In genomic region chr1:247358920-247359319, GRCh38 we compare ENCODE assay signal across 18 cellular contexts. TPM values are rescaled to one million over a fixed set of nuclear protein-coding genes. Genes with fewer than 3 reads are reported as not detected.
DNase-seq lines count a peak whose midpoint lies in the region; ATAC-seq and TF ChIP-seq lines count a peak whose summit lies in the region.
"Had no signal": no experiment of that assay in that cellular context is flagged by ENCODE, and none has a peak within 500 bp of the region (broad histone marks: within the 10 kb centered on the region; RNA-seq: fewer than 3 reads in every experiment).

No MANE protein-coding gene starts in this region.

- no peaks in the 10 kb centered on the region for H3K36me3 ChIP-seq in GM23248 (ENCODE audit: low read depth)

- ATAC-seq in GM21619 (IDR thresholded peaks at IDR 0.05; ENCODE audit: unreplicated experiment) = no peak
- ATAC-seq: Panc1 had no signal

- H3K4me1 ChIP-seq in GM23248 (ENCODE audit: insufficient read depth) = peaks cover 28% of the 10 kb centered on the region

- 76 to 81% methylated on average over 5 of the region's 5 CpGs for WGBS in GM23248 (ENCODE audit: low coverage in 1 of 2, low lambda C conversion rate in 2 of 2, missing lambda C conversion rate in 2 of 2), 2 experiments

- peaks cover 4% of the 10 kb centered on the region for H3K27me3 Mint-ChIP-seq in nephron progenitor cell (ENCODE audit: low read depth, poor library complexity)
- H3K27me3 Mint-ChIP-seq in progenitor cell of endocrine pancreas = peaks cover 17% of the 10 kb centered on the region

- H3K9me3 Mint-ChIP-seq in nephron progenitor cell (peaks cover 18% of the 10 kb centered on the region), progenitor cell of endocrine pancreas (ENCODE audit: low read depth) (peaks cover 4% of the 10 kb centered on the region)
- H3K9me3 Mint-ChIP-seq: mesothelial cell of epicardium had no signal

- peak; percentile 24 for DNase-seq in GM23248
- peak; percentile 37 for DNase-seq in NOMO-1 treated with dmso at 0.1 percent for 144 hours (lab: John Stamatoyannopoulos, UW; ENCODE audit: unreplicated experiment)
- peak; percentile 69 for DNase-seq in epithelial cell of esophagus (ENCODE audit: low read depth)
- no peak for DNase-seq in nephron progenitor cell
- no peak for DNase-seq in stimulated activated CD4-positive, alpha-beta T cell treated with anti-CD3 and anti-CD28 coated beads, Interleukin-4, amount 100 ng/mL, for 1 hour
- no peak for DNase-seq in RPMI8226
- DNase-seq in progenitor cell of endocrine pancreas (ENCODE audit: low spot score, unreplicated experiment) = no peak
- DNase-seq: activated CD4-positive, alpha-beta T cell treated with anti-CD3 and anti-CD28 coated beads, Interleukin-2, amount 10 ng/mL, durations not matched to agents 7 days and 5 days; activated naive CD4-positive, alpha-beta T cell; anterior cingulate cortex; cortex of kidney; kidney; NCI-H2029 treated with DMSO at 0.1 percent for 48 hours; NCI-H526 had no signal

- no peaks in the 10 kb centered on the region for H4K20me1 ChIP-seq in GM23248 (ENCODE audit: insufficient read depth)

- H3K4me3 ChIP-seq in GM23248 (no peak overlapping the region), epithelial cell of esophagus (ENCODE audit: low read length) (no peak overlapping the region)

- H3K9me3 ChIP-seq in GM23248 (ENCODE audit: low read depth) = no peaks in the 10 kb centered on the region

- H3K4me2 ChIP-seq in GM23248 (ENCODE audit: unreplicated experiment) = no peak overlapping the region

- H3K4me3 Mint-ChIP-seq in nephron progenitor cell (no peak overlapping the region), progenitor cell of endocrine pancreas (ENCODE audit: low read depth) (no peak overlapping the region)
- H3K4me3 Mint-ChIP-seq: activated CD4-positive, alpha-beta T cell treated with anti-CD3 and anti-CD28 coated beads, Interleukin-2, amount 10 ng/mL, durations not matched to agents 7 days and 5 days; mesothelial cell of epicardium had no signal

- peak overlapping the region; percentile 85 for H3K27ac Mint-ChIP-seq in nephron progenitor cell
- no peak overlapping the region for H3K27ac Mint-ChIP-seq in progenitor cell of endocrine pancreas
- H3K27ac Mint-ChIP-seq: activated CD4-positive, alpha-beta T cell treated with anti-CD3 and anti-CD28 coated beads, Interleukin-2, amount 10 ng/mL, durations not matched to agents 7 days and 5 days; mesothelial cell of epicardium had no signal

- H3F3A ChIP-seq in GM23248 (ENCODE audit: insufficient read depth) = peaks cover 4% of the 10 kb centered on the region; the same call in 1 of the 2 replicates

- H3K4me1 Mint-ChIP-seq in nephron progenitor cell (peaks cover 69% of the 10 kb centered on the region), progenitor cell of endocrine pancreas (ENCODE audit: low read depth) (peaks cover 18% of the 10 kb centered on the region)
- H3K4me1 Mint-ChIP-seq: activated CD4-positive, alpha-beta T cell treated with anti-CD3 and anti-CD28 coated beads, Interleukin-2, amount 10 ng/mL, durations not matched to agents 7 days and 5 days had no signal

- H3K36me3 Mint-ChIP-seq in nephron progenitor cell (ENCODE audit: low read depth) = peaks cover 45% of the 10 kb centered on the region
- peaks cover 2% of the 10 kb centered on the region for H3K36me3 Mint-ChIP-seq in progenitor cell of endocrine pancreas (ENCODE audit: insufficient read depth)
- H3K36me3 Mint-ChIP-seq: mesothelial cell of epicardium had no signal

- no peak overlapping the region for H3K9ac ChIP-seq in GM23248

- no peaks in the 10 kb centered on the region for H3K27me3 ChIP-seq in GM23248 (replicated peaks; ENCODE audit: insufficient read depth)

- no peak overlapping the region for H3K27ac ChIP-seq in GM23248

- no peaks in the 10 kb centered on the region for H3K9me2 ChIP-seq in GM23248 (ENCODE audit: insufficient read depth)

- no peaks in the 10 kb centered on the region for H3K79me2 ChIP-seq in GM23248 (ENCODE audit: insufficient read depth)

- H2AFZ ChIP-seq in GM23248 = no peak overlapping the region

- in situ Hi-C loops in GM23248 (cut with MboI) = no loop called here

- no peak for TF ChIP-seq CTCF in epithelial cell of esophagus (IDR thresholded peaks at IDR 0.05; ENCODE audit: insufficient read depth, low read depth, low read length, missing control alignments)
- no peak for TF ChIP-seq CTCF in nephron progenitor cell (IDR thresholded peaks at IDR 0.05)
- no peak for TF ChIP-seq CTCF in progenitor cell of endocrine pancreas (IDR thresholded peaks at IDR 0.05; ENCODE audit: unreplicated experiment)

RNA-seq across cellular contexts. Expression of gene ZNF496, which starts 27.3 kb away (rescaled TPM):
- total RNA-seq in GM23248 (2014; rRNA removed; shearing (Covaris generic)) = 21.0 and 34.9 TPM in 2 replicates
- 6.7 and 8.2 TPM in 2 replicates for polyA plus RNA-seq in GM23248 (2016; fragmentation: Nextera tagmentation; extraction: Ambion mirVana)
- 56.0 and 59.5 TPM in 2 replicates for total RNA-seq in progenitor cell of endocrine pancreas

RNA-seq across cellular contexts. Expression of gene NLRP3, which starts 57.1 kb away (rescaled TPM):
- 0.76 and 2.3 TPM in 2 replicates for total RNA-seq in GM23248 (2014; rRNA removed; shearing (Covaris generic))
- 0.28 and 0.84 TPM in 2 replicates for polyA plus RNA-seq in GM23248 (2016; fragmentation: Nextera tagmentation; extraction: Ambion mirVana)
- total RNA-seq in progenitor cell of endocrine pancreas = 0.38 TPM in 1 of 2 replicates, not detected in the other
- total RNA-seq: G401 had no signal

Comparison
In these comparisons a context has a peak if more than half of its experiments do, and no peak if none do; other contexts are left out.
1. DNase-seq: peak in GM23248 (single experiment), NOMO-1 treated with dmso at 0.1 percent for 144 hours (single experiment) and epithelial cell of esophagus (single experiment); none in nephron progenitor cell (single experiment), stimulated activated CD4-positive, alpha-beta T cell treated with anti-CD3 and anti-CD28 coated beads, Interleukin-4, amount 100 ng/mL, for 1 hour (single experiment), RPMI8226 (single experiment) and progenitor cell of endocrine pancreas (single experiment).